8 cellular contexts compared by ENCODE assay signal in the genomic region with DNA sequence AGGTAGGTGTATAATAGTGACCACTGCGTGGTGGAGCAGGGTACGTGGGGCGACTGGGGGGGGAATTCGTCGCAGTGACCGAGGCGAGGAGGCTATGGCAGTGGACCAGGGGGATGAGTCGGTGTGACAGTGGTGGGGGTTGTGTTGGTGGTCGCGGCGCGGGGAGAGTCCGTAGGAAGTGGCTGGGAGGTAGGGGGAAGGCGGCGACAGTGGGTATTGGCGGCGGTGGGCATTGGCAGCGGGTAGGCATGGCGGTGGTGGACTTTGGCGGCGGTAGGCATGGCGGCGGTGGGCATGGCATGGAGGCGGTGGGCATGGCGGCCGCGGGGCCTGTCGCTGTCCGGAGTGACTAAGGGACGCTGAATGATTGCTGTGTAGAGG. TPM values are rescaled to one million over a fixed set of nuclear protein-coding genes. Genes with fewer than 3 reads are reported as not detected.
DNase-seq lines count a peak whose midpoint lies in the region; ATAC-seq, FAIRE-seq and TF ChIP-seq lines count a peak whose summit lies in the region.

No MANE protein-coding gene starts in this region.

- H3K27me3 Mint-ChIP-seq in T-helper 17 cell = no peaks in the 10 kb centered on the region

- peak overlapping the region; percentile 96 for H3K27ac Mint-ChIP-seq in T-helper 17 cell

- H3K4me3 ChIP-seq in bronchial epithelial cell (ENCODE audit: low read depth, low read length) (peak overlapping the region; percentile 59), lower leg skin (ENCODE audit: low read depth, poor library complexity, severe bottlenecking) (peak overlapping the region; percentile 64)

- H3K9me3 ChIP-seq in T-helper 17 cell (ENCODE audit: control insufficient read depth, low read length, poor library complexity, severe bottlenecking) = no peaks in the 10 kb centered on the region

- TF ChIP-seq CTCF in bronchial epithelial cell (IDR thresholded peaks at IDR 0.05; ENCODE audit: insufficient read depth, low read length, severe bottlenecking) (no peak), lower leg skin (IDR thresholded peaks at IDR 0.05) (no peak)

- peaks cover 9% of the 10 kb centered on the region for H3K4me1 Mint-ChIP-seq in T-helper 17 cell

- no peaks in the 10 kb centered on the region for H3K36me3 ChIP-seq in bronchial epithelial cell (ENCODE audit: control insufficient read depth, insufficient read depth, low read length)

- TF ChIP-seq POLR2A in lower leg skin (IDR thresholded peaks at IDR 0.05) = no peak

- intact Hi-C loops in lower leg skin (cut with DNase I; ENCODE audit: low total_unique reads) = no loop called here

- DNase-seq in D341Med (ENCODE audit: low spot score) (peak; percentile 32), T-helper 17 cell (peak; percentile 4 to 12 (median 7)), bronchial epithelial cell (ENCODE audit: low read depth) (no peak), lower leg skin (ENCODE audit: low spot score in 2 of 2) (no peak), substantia nigra (lab: John Stamatoyannopoulos, UW) (peak in 19 of 49 donors; percentile 3 to 44 (median 22)), G401 (ENCODE audit: low spot score) (no peak), KBM-7 (no peak)

- H3K27ac ChIP-seq in substantia nigra (ENCODE audit: low read depth, low read length, poor library complexity, severe bottlenecking) = peak overlapping the region; percentile 91

- peak overlapping the region; percentile 92 for H3K4me3 Mint-ChIP-seq in T-helper 17 cell

- H3K27me3 ChIP-seq in bronchial epithelial cell (ENCODE audit: control insufficient read depth, insufficient read depth, low read length) = no peaks in the 10 kb centered on the region

- peaks cover 9% of the 10 kb centered on the region for H3K36me3 Mint-ChIP-seq in T-helper 17 cell (ENCODE audit: low read depth)

- peak; percentile 2 for ATAC-seq in T-helper 17 cell
- ATAC-seq in HG02588 (IDR thresholded peaks at IDR 0.05; ENCODE audit: unreplicated experiment) = no peak

- in situ Hi-C loops in G401 (cut with HindIII; ENCODE audit: low sequenced_read_pairs) (no loop called here), KBM-7 (cut with MboI; ENCODE audit: low pct_unique_long_range_greater_than_20kb, low sequenced_read_pairs) (loop anchor here (25.0 kb wide), 1 partner anchor 93 kb away; no protein-coding TSS in a partner anchor)

- 45 to 49% methylated on average over 30 of the region's 30 CpGs for WGBS in lower leg skin, 2 donors

- FAIRE-seq in bronchial epithelial cell (lab: Jason Lieb, UNC) = no peak

RNA-seq across cellular contexts. Expression of a gene that starts 0.8 kb away (rescaled TPM):
- total RNA-seq in T-helper 17 cell = 10 to 100 TPM; 89.4 to 90.1 TPM
- 79.2 and 117 TPM in 2 replicates for total RNA-seq in bronchial epithelial cell
- 10 to 100 TPM; 36.8 to 53.5 (median 45.0) TPM for total RNA-seq in lower leg skin
- 207 TPM in 2 replicates for total RNA-seq in G401 (2014; rRNA removed; shearing (Covaris generic))

RNA-seq across cellular contexts. Expression of a gene that starts 0.8 kb away (rescaled TPM):
- total RNA-seq in T-helper 17 cell (10 to 100 TPM; 13.2 to 23.0 TPM), bronchial epithelial cell (4.7 and 37.9 TPM in 2 replicates), lower leg skin (1 to 10 TPM in 2 of 4 donors, not detected in 2; 1.9 to 3.6 TPM)
- 0.37 TPM in 1 of 2 replicates, not detected in the other for total RNA-seq in G401 (2014; rRNA removed; shearing (Covaris generic))

Comparison
In these comparisons a context has a peak if more than half of its experiments do, and no peak if none do; other contexts are left out.
1. DNase-seq: peak in D341Med (single experiment) and T-helper 17 cell (3 of 3); none in bronchial epithelial cell (single experiment), lower leg skin (0 of 2), G401 (single experiment) and KBM-7 (single experiment).